Comparison of ENCODE assay signal across 19 cellular contexts in the genomic region with DNA sequence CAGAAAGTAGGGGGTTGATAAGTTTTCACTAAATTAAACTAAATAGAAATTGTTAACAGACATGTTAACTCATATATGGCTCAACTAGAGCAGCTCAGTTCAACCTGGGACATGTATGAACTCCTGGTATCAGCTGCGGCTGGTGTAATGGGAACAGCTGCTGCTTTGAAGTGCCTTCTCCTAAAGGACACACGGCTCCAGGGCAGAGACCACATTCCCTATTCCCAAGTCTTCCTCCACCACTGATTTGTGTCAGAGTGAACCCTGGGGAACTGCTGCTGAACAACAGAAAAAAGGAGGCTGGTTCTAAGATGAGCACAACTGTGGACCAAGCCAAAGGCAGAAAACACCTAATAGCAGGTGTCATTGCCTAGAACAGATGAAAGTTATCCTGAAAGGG.
DNase-seq lines count a peak whose midpoint lies in the region; ATAC-seq, FAIRE-seq and TF ChIP-seq lines count a peak whose summit lies in the region.
"Had no signal": no experiment of that assay in that cellular context is flagged by ENCODE, and none has a peak within 500 bp of the region (broad histone marks: within the 10 kb centered on the region; RNA-seq: fewer than 3 reads in every experiment).

No MANE protein-coding gene starts in this region.

- no peak for TF ChIP-seq CTCF in glutamatergic neuron (IDR thresholded peaks at IDR 0.05; ENCODE audit: partially characterized antibody, unreplicated experiment)

- no peak for TF ChIP-seq POLR2A in GM12892 (IDR thresholded peaks at IDR 0.05; ENCODE audit: low read depth, low read length)

- no peak for ATAC-seq in GM21447 (IDR thresholded peaks at IDR 0.05; ENCODE audit: unreplicated experiment)
- ATAC-seq: heart right ventricle, psoas muscle had no signal

- FAIRE-seq in GM12892 (lab: Jason Lieb, UNC) = peak; percentile 82
- FAIRE-seq: A204.1, islet of Langerhans had no signal

- DNase-seq in NCI-H146 (lab: John Stamatoyannopoulos, UW) (peak; percentile 17), NCI-H146 treated with DMSO at 0.1 percent for 48 hours (lab: John Stamatoyannopoulos, UW; ENCODE audit: unreplicated experiment) (no peak), GM12892 (ENCODE audit: insufficient read length) (no peak), NCI-H69 (lab: John Stamatoyannopoulos, UW) (peak; percentile 75), glutamatergic neuron (peak; percentile 25), putamen (ENCODE audit: low spot score) (no peak)
- no peak for DNase-seq in stimulated activated CD4-positive, alpha-beta T cell treated with anti-CD3 and anti-CD28 coated beads, Interleukin-4, amount 100 ng/mL, for 24 hours
- DNase-seq: endodermal cell; heart right ventricle; Karpas-422; mesenchymal stem cell; NCI-H1436; nephron progenitor cell; psoas muscle; stimulated activated naive CD4-positive, alpha-beta T cell; transverse colon had no signal

- H3K36me3 Mint-ChIP-seq in glutamatergic neuron (ENCODE audit: unreplicated experiment) = no peaks in the 10 kb centered on the region

- H3K4me1 Mint-ChIP-seq in glutamatergic neuron (ENCODE audit: low read depth, unreplicated experiment) = peaks cover 38% of the 10 kb centered on the region

- H3K9me3 Mint-ChIP-seq in glutamatergic neuron (ENCODE audit: unreplicated experiment) = peaks cover 3% of the 10 kb centered on the region
- H3K9me3 Mint-ChIP-seq: endodermal cell, nephron progenitor cell had no signal

- peak overlapping the region; percentile 56 for H3K27ac Mint-ChIP-seq in glutamatergic neuron (ENCODE audit: unreplicated experiment)
- H3K27ac Mint-ChIP-seq: endodermal cell, nephron progenitor cell had no signal

- peaks cover 4% of the 10 kb centered on the region for H3K27me3 Mint-ChIP-seq in glutamatergic neuron (ENCODE audit: unreplicated experiment)

- H3K4me3 Mint-ChIP-seq in glutamatergic neuron (ENCODE audit: unreplicated experiment) = peak overlapping the region; percentile 57
- H3K4me3 Mint-ChIP-seq: endodermal cell, nephron progenitor cell had no signal

Comparison
In these comparisons a context has a peak if more than half of its experiments do, and no peak if none do; other contexts are left out.
1. DNase-seq: peak in NCI-H146 (single experiment), NCI-H69 (single experiment) and glutamatergic neuron (single experiment); none in NCI-H146 treated with DMSO at 0.1 percent for 48 hours (single experiment), GM12892 (single experiment), stimulated activated CD4-positive, alpha-beta T cell treated with anti-CD3 and anti-CD28 coated beads, Interleukin-4, amount 100 ng/mL, for 24 hours (single experiment) and putamen (single experiment).